2 cellular contexts compared by ENCODE assay signal in the genomic region with DNA sequence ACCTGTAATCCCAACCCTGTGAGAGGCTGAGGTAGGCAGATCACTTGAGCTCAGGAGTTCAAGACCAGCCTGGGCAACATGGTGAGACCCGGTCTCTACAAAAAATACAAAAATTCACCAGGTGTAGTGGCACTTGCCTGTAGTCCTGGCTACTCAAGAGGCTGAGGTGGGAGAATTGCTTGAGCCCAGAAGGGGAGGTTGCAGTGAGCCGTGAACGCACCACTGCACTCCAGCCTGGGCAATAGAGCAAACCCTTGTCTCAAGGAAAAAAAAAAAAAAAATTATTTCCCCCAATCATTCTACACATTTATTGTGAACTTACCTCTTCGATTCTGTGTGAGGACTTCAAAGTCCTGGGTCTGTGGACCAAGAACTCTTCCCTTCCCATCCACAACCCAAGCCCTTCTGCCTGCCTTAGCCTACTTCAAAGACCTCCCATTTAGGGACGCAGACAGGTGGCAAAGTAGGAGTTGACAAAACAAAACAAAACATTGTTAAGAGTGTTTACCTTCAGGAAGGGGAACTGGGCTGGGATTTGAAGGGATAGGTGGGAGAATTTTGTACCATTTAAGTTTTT.
TF ChIP-seq lines count a peak whose summit lies in the region.

No MANE protein-coding gene starts in this region.

TF ChIP-seq in SK-N-SH, 30 proteins besides CTCF, POLR2A, EP300 and RAD21 (continued from another document):
- TF ChIP-seq, protein P1, sequence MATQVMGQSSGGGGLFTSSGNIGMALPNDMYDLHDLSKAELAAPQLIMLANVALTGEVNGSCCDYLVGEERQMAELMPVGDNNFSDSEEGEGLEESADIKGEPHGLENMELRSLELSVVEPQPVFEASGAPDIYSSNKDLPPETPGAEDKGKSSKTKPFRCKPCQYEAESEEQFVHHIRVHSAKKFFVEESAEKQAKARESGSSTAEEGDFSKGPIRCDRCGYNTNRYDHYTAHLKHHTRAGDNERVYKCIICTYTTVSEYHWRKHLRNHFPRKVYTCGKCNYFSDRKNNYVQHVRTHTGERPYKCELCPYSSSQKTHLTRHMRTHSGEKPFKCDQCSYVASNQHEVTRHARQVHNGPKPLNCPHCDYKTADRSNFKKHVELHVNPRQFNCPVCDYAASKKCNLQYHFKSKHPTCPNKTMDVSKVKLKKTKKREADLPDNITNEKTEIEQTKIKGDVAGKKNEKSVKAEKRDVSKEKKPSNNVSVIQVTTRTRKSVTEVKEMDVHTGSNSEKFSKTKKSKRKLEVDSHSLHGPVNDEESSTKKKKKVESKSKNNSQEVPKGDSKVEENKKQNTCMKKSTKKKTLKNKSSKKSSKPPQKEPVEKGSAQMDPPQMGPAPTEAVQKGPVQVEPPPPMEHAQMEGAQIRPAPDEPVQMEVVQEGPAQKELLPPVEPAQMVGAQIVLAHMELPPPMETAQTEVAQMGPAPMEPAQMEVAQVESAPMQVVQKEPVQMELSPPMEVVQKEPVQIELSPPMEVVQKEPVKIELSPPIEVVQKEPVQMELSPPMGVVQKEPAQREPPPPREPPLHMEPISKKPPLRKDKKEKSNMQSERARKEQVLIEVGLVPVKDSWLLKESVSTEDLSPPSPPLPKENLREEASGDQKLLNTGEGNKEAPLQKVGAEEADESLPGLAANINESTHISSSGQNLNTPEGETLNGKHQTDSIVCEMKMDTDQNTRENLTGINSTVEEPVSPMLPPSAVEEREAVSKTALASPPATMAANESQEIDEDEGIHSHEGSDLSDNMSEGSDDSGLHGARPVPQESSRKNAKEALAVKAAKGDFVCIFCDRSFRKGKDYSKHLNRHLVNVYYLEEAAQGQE (IDR thresholded peaks at IDR 0.05; ENCODE audit: low read depth, low read length), result no peak
- no peak for TF ChIP-seq GABPA (IDR thresholded peaks at IDR 0.05; ENCODE audit: low read depth)

TF ChIP-seq in SK-N-SH treated with all-trans-retinoic acid at 6 μM for 48 hours, 23 proteins besides CTCF, POLR2A, EP300 and RAD21 (continued from another document):
- TF ChIP-seq ZNF8 (CRISPR knock-in tag; IDR thresholded peaks at IDR 0.05) (no peak), TCF4 (CRISPR knock-in tag; IDR thresholded peaks at IDR 0.05; ENCODE audit: borderline replicate concordance) (no peak), ZNF70 (CRISPR knock-in tag; IDR thresholded peaks at IDR 0.05) (no peak), ZFP3 (CRISPR knock-in tag; IDR thresholded peaks at IDR 0.05) (no peak), ZNF565 (CRISPR knock-in tag; conservative IDR thresholded peaks at IDR 0.05; ENCODE audit: low read depth) (no peak), SNAI2 (CRISPR knock-in tag; IDR thresholded peaks at IDR 0.05) (no peak), CREB5 (CRISPR knock-in tag; IDR thresholded peaks at IDR 0.05; ENCODE audit: low read depth) (no peak), ZC3H10 (CRISPR knock-in tag; IDR thresholded peaks at IDR 0.05) (no peak), PPARA (CRISPR knock-in tag; IDR thresholded peaks at IDR 0.05; ENCODE audit: borderline replicate concordance) (no peak), ISL1 (CRISPR knock-in tag; IDR thresholded peaks at IDR 0.05) (no peak), TSHZ2 (CRISPR knock-in tag; IDR thresholded peaks at IDR 0.05) (no peak), TOX (CRISPR knock-in tag; IDR thresholded peaks at IDR 0.05; ENCODE audit: borderline replicate concordance) (no peak), POU6F1 (CRISPR knock-in tag; IDR thresholded peaks at IDR 0.05; ENCODE audit: borderline replicate concordance, low read depth) (no peak), RARB (CRISPR knock-in tag; IDR thresholded peaks at IDR 0.05) (no peak), OSR1 (CRISPR knock-in tag; IDR thresholded peaks at IDR 0.05) (no peak)
TF ChIP-seq in SK-N-SH treated with all-trans-retinoic acid at 6 μM for 48 hours: peak in this region for 0.
